ENCODE assay signal across 8 cellular contexts in genomic region chr3:197713477-197713822, GRCh38. TPM values are rescaled to one million over a fixed set of nuclear protein-coding genes. Genes with fewer than 3 reads are reported as not detected.
A peak's percentile ranks its signal among the peaks of the same experiment; 100 is the strongest.
DNase-seq lines count a peak whose midpoint lies in the region; ATAC-seq and TF ChIP-seq lines count a peak whose summit lies in the region.

No MANE protein-coding gene starts in this region.

- intact Hi-C loops in activated CD4-positive, alpha-beta memory T cell treated with anti-CD3 and anti-CD28 coated beads for 36 hours (cut with micrococcal nuclease), result loop anchor here (10.0 kb wide), 1 partner anchor 419 kb away; the partner anchor contains the start of gene DLG1

- peak overlapping the region; percentile 62 for H3K27ac ChIP-seq in AG04450 (ENCODE audit: low read depth, low read length)
- H3K27ac ChIP-seq in mesodermal cell (ENCODE audit: low read depth, low read length, severe bottlenecking), result peak overlapping the region; percentile 96

- peak overlapping the region; percentile 86 for H3K27ac Mint-ChIP-seq in activated CD4-positive, alpha-beta memory T cell treated with anti-CD3 and anti-CD28 coated beads for 36 hours

- peaks cover 19% of the 10 kb centered on the region for H3K36me3 ChIP-seq in mesodermal cell (ENCODE audit: control insufficient read depth, insufficient read depth, low read length)

- no peaks in the 10 kb centered on the region for H3K27me3 ChIP-seq in AG04450 (ENCODE audit: control insufficient read depth, insufficient read depth, low read length)

- no peak overlapping the region for H3K4me3 ChIP-seq in AG04450 (ENCODE audit: low read depth, low read length)
- no peak overlapping the region for H3K4me3 ChIP-seq in mesodermal cell (ENCODE audit: extremely low read depth, insufficient read depth, low read length, poor library complexity, severe bottlenecking)

- WGBS in mesodermal cell (ENCODE audit: insufficient coverage in 2 of 2), 2 experiments, result 90% methylated on average over 2 to 4 of the region's 4 CpGs

- POLR2A ChIA-PET in AG04450 (lab: Yijun Ruan, JAX), result no interaction called here
- POLR2A ChIA-PET in activated CD4-positive, alpha-beta memory T cell treated with anti-CD3 and anti-CD28 coated beads for 36 hours (lab: Charles Lee), result interaction anchor here (1.3 to 1.6 kb wide), 2 partner anchors 13 to 134 kb away, joined by 3 to 8 read pairs; no protein-coding TSS in a partner anchor

- peaks cover 35% of the 10 kb centered on the region for H3K4me1 Mint-ChIP-seq in activated CD4-positive, alpha-beta memory T cell treated with anti-CD3 and anti-CD28 coated beads for 36 hours (ENCODE audit: low read depth)

- H3K9me3 ChIP-seq in AG04450 (ENCODE audit: control insufficient read depth, insufficient read depth, low read length) (no peaks in the 10 kb centered on the region), mesodermal cell (ENCODE audit: control insufficient read depth, low read length) (peaks cover 8% of the 10 kb centered on the region)

- ATAC-seq in GM21529 (IDR thresholded peaks at IDR 0.05; ENCODE audit: unreplicated experiment), result peak; percentile 20
- ATAC-seq in HG02763 (IDR thresholded peaks at IDR 0.05; ENCODE audit: unreplicated experiment), result no peak

- no peak for TF ChIP-seq CTCF in AG04450 (IDR thresholded peaks at IDR 0.05; ENCODE audit: low read depth, low read length)

- CTCF ChIA-PET in AG04450 (lab: Charles Lee), result no interaction called here
- CTCF ChIA-PET in activated CD4-positive, alpha-beta memory T cell treated with anti-CD3 and anti-CD28 coated beads for 36 hours (lab: Charles Lee), result interaction anchor here (1.4 kb wide), 1 partner anchor 114 kb away, joined by 4 read pairs; no protein-coding TSS in a partner anchor

- no peak overlapping the region for H3K4me3 Mint-ChIP-seq in activated CD4-positive, alpha-beta memory T cell treated with anti-CD3 and anti-CD28 coated beads for 36 hours

- peaks cover 20% of the 10 kb centered on the region for H3K36me3 Mint-ChIP-seq in activated CD4-positive, alpha-beta memory T cell treated with anti-CD3 and anti-CD28 coated beads for 36 hours

- H3K27me3 Mint-ChIP-seq in activated CD4-positive, alpha-beta memory T cell treated with anti-CD3 and anti-CD28 coated beads for 36 hours, result no peaks in the 10 kb centered on the region

- no peaks in the 10 kb centered on the region for H3K9me3 Mint-ChIP-seq in activated CD4-positive, alpha-beta memory T cell treated with anti-CD3 and anti-CD28 coated beads for 36 hours

- DNase-seq in AG04450 (ENCODE audit: low read depth, low spot score) (no peak), NCI-H748 (lab: John Stamatoyannopoulos, UW; ENCODE audit: unreplicated experiment) (no peak), NCI-H510A treated with DMSO at 0.1 percent for 48 hours (lab: John Stamatoyannopoulos, UW) (no peak)
- no peak for DNase-seq in activated CD4-positive, alpha-beta memory T cell treated with anti-CD3 and anti-CD28 coated beads for 36 hours
- no peak for DNase-seq in effector CD8-positive, alpha-beta T cell (lab: John Stamatoyannopoulos, UW)

- peaks cover 14% of the 10 kb centered on the region for H3K4me1 ChIP-seq in mesodermal cell (ENCODE audit: control insufficient read depth, insufficient read depth, low read length, poor library complexity, severe bottlenecking)

RNA-seq across cellular contexts. Expression of gene RUBCN, which starts 23.3 kb away (rescaled TPM):
- 8.8 and 9.4 TPM in 2 replicates for polyA plus RNA-seq in AG04450 (2011; rRNA removed)
- 19.7 and 20.0 TPM in 2 replicates for polyA minus RNA-seq in AG04450 (2011; rRNA and poly(A)+ RNA removed)
- 10 to 100 TPM; 32.9 to 33.3 TPM for total RNA-seq in activated CD4-positive, alpha-beta memory T cell treated with anti-CD3 and anti-CD28 coated beads for 36 hours
- polyA plus RNA-seq in mesodermal cell (2013, experiment 1 of 2), result 10.8 TPM
- 9.5 TPM for polyA plus RNA-seq in mesodermal cell (2013, experiment 2 of 2)

RNA-seq across cellular contexts. Expression of gene FYTTD1, which starts 36.2 kb away (rescaled TPM):
- polyA plus RNA-seq in AG04450 (2011; rRNA removed), result 55.8 and 65.5 TPM in 2 replicates
- 28.6 and 44.8 TPM in 2 replicates for polyA minus RNA-seq in AG04450 (2011; rRNA and poly(A)+ RNA removed)
- total RNA-seq in activated CD4-positive, alpha-beta memory T cell treated with anti-CD3 and anti-CD28 coated beads for 36 hours, result 10 to 100 TPM; 35.5 to 39.9 TPM
- polyA plus RNA-seq in mesodermal cell (2013, experiment 1 of 2), result 61.0 TPM
- polyA plus RNA-seq in mesodermal cell (2013, experiment 2 of 2), result 58.3 TPM
